Comparison of ENCODE assay signal across 9 cellular contexts in genomic region chr5:131488463-131488862, GRCh38.
DNase-seq lines count a peak whose midpoint lies in the region; ATAC-seq, FAIRE-seq and TF ChIP-seq lines count a peak whose summit lies in the region.
"Had no signal": no experiment of that assay in that cellular context is flagged by ENCODE, and none has a peak within 500 bp of the region (broad histone marks: within the 10 kb centered on the region; RNA-seq: fewer than 3 reads in every experiment).

No MANE protein-coding gene starts in this region.

- TF ChIP-seq POLR2A in uterus (IDR thresholded peaks at IDR 0.05) = no peak

- no peak overlapping the region for H3K4me2 ChIP-seq in OCI-LY7 (ENCODE audit: low read length)

- FAIRE-seq in small intestine (lab: Jason Lieb, UNC) = no peak

- no peak for TF ChIP-seq CTCF in choroid plexus epithelial cell (conservative IDR thresholded peaks at IDR 0.05; ENCODE audit: low read depth, low read length)
- no peak for TF ChIP-seq CTCF in OCI-LY7 (conservative IDR thresholded peaks at IDR 0.05; ENCODE audit: low read length)
- no peak for TF ChIP-seq CTCF in uterus (IDR thresholded peaks at IDR 0.05)

- no TSS peak for BruUV-seq in OCI-LY7 (replicated peaks; lab: Mats Ljungman, UMichigan)

- H3K9me2 ChIP-seq in OCI-LY7 (ENCODE audit: insufficient read depth, low read length) = no peaks in the 10 kb centered on the region

- H3K36me3 ChIP-seq in small intestine (ENCODE audit: control insufficient read depth in 2 of 2, insufficient read depth in 2 of 2, low read length in 2 of 2) = peaks cover 7 to 8% of the 10 kb centered on the region in 2 donors
- peaks cover 91% of the 10 kb centered on the region for H3K36me3 ChIP-seq in OCI-LY7 (ENCODE audit: insufficient read depth, low read length)
- no peaks in the 10 kb centered on the region for H3K36me3 ChIP-seq in uterus

- CTCF ChIA-PET in OCI-LY7 (lab: Charles Lee; ENCODE audit: unreplicated experiment) = no interaction called here

- ATAC-seq in GM19463 (IDR thresholded peaks at IDR 0.05; ENCODE audit: unreplicated experiment) = peak; percentile 88
- ATAC-seq in HG03439 (IDR thresholded peaks at IDR 0.05; ENCODE audit: unreplicated experiment) = peak; percentile 83

- POLR2A ChIA-PET in OCI-LY7 (lab: Charles Lee) = interaction anchor here (0.7 to 1.3 kb wide), 3 partner anchors 13 to 444 kb away, joined by 3 to 5 read pairs (median 3); no protein-coding TSS in a partner anchor

- DNase-seq in EH (ENCODE audit: low read depth) (peak; percentile 5), choroid plexus epithelial cell (ENCODE audit: low read depth) (peak; percentile 8), small intestine (no peak), NCI-H2081 treated with DMSO at 0.1 percent for 48 hours (lab: John Stamatoyannopoulos, UW) (no peak), OCI-LY7 (ENCODE audit: low spot score) (no peak), uterus (no peak)

- H3K79me2 ChIP-seq in OCI-LY7 (ENCODE audit: insufficient read depth, low read depth, low read length) = no peaks in the 10 kb centered on the region

- WGBS in small intestine, 3 donors = 70 to 84% (median 75%) methylated on average over 3 of the region's 3 CpGs

- no peaks in the 10 kb centered on the region for H3K4me1 ChIP-seq in small intestine (ENCODE audit: control insufficient read depth in 2 of 2, insufficient read depth in 1 of 2, low read depth in 1 of 2, low read length in 1 of 2)
- no peaks in the 10 kb centered on the region for H3K4me1 ChIP-seq in OCI-LY7 (ENCODE audit: insufficient read depth, low read length, poor library complexity, severe bottlenecking)
- H3K4me1 ChIP-seq in uterus = no peaks in the 10 kb centered on the region

- H4K20me1 ChIP-seq in OCI-LY7 (ENCODE audit: insufficient read depth, low read length) = no peaks in the 10 kb centered on the region

- H3K4me3 ChIP-seq in choroid plexus epithelial cell (ENCODE audit: low read depth, low read length) = no peak overlapping the region
- no peak overlapping the region for H3K4me3 ChIP-seq in small intestine (ENCODE audit: low read depth in 1 of 2, low read length in 2 of 2)
- no peak overlapping the region for H3K4me3 ChIP-seq in OCI-LY7 (ENCODE audit: low read depth, low read length, poor library complexity, severe bottlenecking)
- no peak overlapping the region for H3K4me3 ChIP-seq in uterus
- H3K4me3 ChIP-seq: SK-N-MC had no signal

- H3K27me3 ChIP-seq in small intestine (ENCODE audit: control insufficient read depth in 2 of 2, insufficient read depth in 2 of 2, low read length in 2 of 2) (no peaks in the 10 kb centered on the region), uterus (no peaks in the 10 kb centered on the region)

- H3K27ac ChIP-seq in small intestine (ENCODE audit: low read depth in 1 of 2, low read length in 1 of 2) (no peak overlapping the region), OCI-LY7 (ENCODE audit: low read depth, low read length, poor library complexity, severe bottlenecking) (no peak overlapping the region), uterus (no peak overlapping the region)

- H3K9me3 ChIP-seq in small intestine (ENCODE audit: control insufficient read depth, low read depth) = no peaks in the 10 kb centered on the region
- peaks cover 14% of the 10 kb centered on the region; the same call in 1 of the 2 replicates for H3K9me3 ChIP-seq in OCI-LY7 (ENCODE audit: low read length)
- H3K9me3 ChIP-seq in uterus = no peaks in the 10 kb centered on the region

- intact Hi-C loops in OCI-LY7 (cut with micrococcal nuclease; ENCODE audit: unreplicated experiment) = no loop called here
- intact Hi-C loops in uterus (cut with DNase I; ENCODE audit: low total_unique reads) = no loop called here

- no peak overlapping the region for H2AFZ ChIP-seq in OCI-LY7 (ENCODE audit: low read length)

Comparison
In these comparisons a context has a peak if more than half of its experiments do, and no peak if none do; other contexts are left out.
1. DNase-seq: peak in EH (single experiment) and choroid plexus epithelial cell (single experiment); none in small intestine (single experiment), NCI-H2081 treated with DMSO at 0.1 percent for 48 hours (single experiment), OCI-LY7 (single experiment) and uterus (0 of 2).